ENCODE assay signal across 21 cellular contexts in genomic region chr9:89505048-89505447, GRCh38. TPM values are rescaled to one million over a fixed set of nuclear protein-coding genes. Genes with fewer than 3 reads are reported as not detected.
DNase-seq lines count a peak whose midpoint lies in the region; ATAC-seq and TF ChIP-seq lines count a peak whose summit lies in the region.
"Had no signal": no experiment of that assay in that cellular context is flagged by ENCODE, and none has a peak within 500 bp of the region (broad histone marks: within the 10 kb centered on the region; RNA-seq: fewer than 3 reads in every experiment).

No MANE protein-coding gene starts in this region.

- H3K27me3 ChIP-seq in endodermal cell (ENCODE audit: control insufficient read depth, insufficient read depth, low read length, poor library complexity, severe bottlenecking) (no peaks in the 10 kb centered on the region), osteoblast (ENCODE audit: insufficient read depth, low read length) (peaks cover 5% of the 10 kb centered on the region), testis (no peaks in the 10 kb centered on the region)
- H3K27me3 ChIP-seq: BE2C had no signal

- no peaks in the 10 kb centered on the region for H4K20me1 ChIP-seq in osteoblast (ENCODE audit: insufficient read depth, low read length)

- intact Hi-C loops in activated CD8-positive, alpha-beta T cell treated with anti-CD3 and anti-CD28 coated beads for 36 hours (cut with micrococcal nuclease): no loop called here
- intact Hi-C loops in testis (cut with DNase I; ENCODE audit: low total_unique reads): no loop called here

- CTCF ChIA-PET in activated CD8-positive, alpha-beta T cell treated with anti-CD3 and anti-CD28 coated beads for 36 hours (lab: Charles Lee): interaction anchor here (4.7 kb wide), 1 partner anchor 45 kb away, joined by 26 read pairs; no protein-coding TSS in a partner anchor
- CTCF ChIA-PET in activated CD8-positive, alpha-beta T cell treated with anti-CD3 and anti-CD28 coated beads, Interleukin-2, amount 10 ng/mL, durations not matched to agents 7 days and 5 days (lab: Charles Lee): interaction anchor here (4.6 kb wide), 1 partner anchor 44 kb away, joined by 36 read pairs; no protein-coding TSS in a partner anchor

- no peak overlapping the region for H3K4me2 ChIP-seq in osteoblast (ENCODE audit: insufficient read depth, low read length)

- POLR2A ChIA-PET in activated CD8-positive, alpha-beta T cell treated with anti-CD3 and anti-CD28 coated beads for 36 hours (lab: Charles Lee): interaction anchor here (1.0 kb wide), 1 partner anchor 11 kb away, joined by 3 read pairs; no protein-coding TSS in a partner anchor
- POLR2A ChIA-PET in activated CD8-positive, alpha-beta T cell treated with anti-CD3 and anti-CD28 coated beads, Interleukin-2, amount 10 ng/mL, durations not matched to agents 7 days and 5 days (lab: Charles Lee): interaction anchor here (1.6 kb wide), 1 partner anchor 18 kb away, joined by 4 read pairs; no protein-coding TSS in a partner anchor

- H3K4me1 ChIP-seq in endodermal cell (ENCODE audit: control insufficient read depth, insufficient read depth, low read length) (no peaks in the 10 kb centered on the region), osteoblast (ENCODE audit: insufficient read depth, low read length) (no peaks in the 10 kb centered on the region), testis (peaks cover 17% of the 10 kb centered on the region)

- H3K9me3 ChIP-seq in endodermal cell (ENCODE audit: control insufficient read depth, low read length) (no peaks in the 10 kb centered on the region), osteoblast (ENCODE audit: low read depth, low read length) (no peaks in the 10 kb centered on the region), testis (no peaks in the 10 kb centered on the region)
- H3K9me3 ChIP-seq: BE2C had no signal

- TF ChIP-seq POLR2A in testis (IDR thresholded peaks at IDR 0.05): no peak

- no peak overlapping the region for H3K4me3 Mint-ChIP-seq in activated CD8-positive, alpha-beta T cell treated with anti-CD3 and anti-CD28 coated beads for 36 hours
- no peak overlapping the region for H3K4me3 Mint-ChIP-seq in activated CD8-positive, alpha-beta T cell treated with anti-CD3 and anti-CD28 coated beads, Interleukin-2, amount 10 ng/mL, durations not matched to agents 7 days and 5 days
- H3K4me3 Mint-ChIP-seq in endodermal cell: no peak overlapping the region
- H3K4me3 Mint-ChIP-seq: CD14-positive monocyte had no signal

- peaks cover 3% of the 10 kb centered on the region for H3K9me3 Mint-ChIP-seq in activated CD8-positive, alpha-beta T cell treated with anti-CD3 and anti-CD28 coated beads for 36 hours
- no peaks in the 10 kb centered on the region for H3K9me3 Mint-ChIP-seq in activated CD8-positive, alpha-beta T cell treated with anti-CD3 and anti-CD28 coated beads, Interleukin-2, amount 10 ng/mL, durations not matched to agents 7 days and 5 days (ENCODE audit: insufficient read depth)
- no peaks in the 10 kb centered on the region for H3K9me3 Mint-ChIP-seq in endodermal cell

- H3K79me2 ChIP-seq in osteoblast (ENCODE audit: insufficient read depth, low read length): no peaks in the 10 kb centered on the region

- H3K4me3 ChIP-seq in endodermal cell (ENCODE audit: low read length) (no peak overlapping the region), osteoblast (ENCODE audit: insufficient read depth, low read length) (no peak overlapping the region), testis (no peak overlapping the region)
- H3K4me3 ChIP-seq: GM12878 had no signal

- TF ChIP-seq CTCF in activated CD8-positive, alpha-beta T cell treated with anti-CD3 and anti-CD28 coated beads for 36 hours (IDR thresholded peaks at IDR 0.05): no peak
- no peak for TF ChIP-seq CTCF in endodermal cell (conservative IDR thresholded peaks at IDR 0.05)
- no peak for TF ChIP-seq CTCF in osteoblast (IDR thresholded peaks at IDR 0.05; ENCODE audit: extremely low read depth, low read depth, low read length)
- TF ChIP-seq CTCF in testis (IDR thresholded peaks at IDR 0.05): no peak

- H3K36me3 ChIP-seq in endodermal cell (ENCODE audit: control insufficient read depth, insufficient read depth, low read length) (no peaks in the 10 kb centered on the region), osteoblast (ENCODE audit: insufficient read depth, low read length) (no peaks in the 10 kb centered on the region), testis (ENCODE audit: low read depth, missing control alignments) (no peaks in the 10 kb centered on the region)
- H3K36me3 ChIP-seq: BE2C had no signal

- no peak for ATAC-seq in activated CD8-positive, alpha-beta T cell treated with anti-CD3 and anti-CD28 coated beads for 36 hours
- ATAC-seq in activated CD8-positive, alpha-beta T cell treated with anti-CD3 and anti-CD28 coated beads, Interleukin-2, amount 10 ng/mL, durations not matched to agents 7 days and 5 days: no peak
- ATAC-seq: GM12878, Panc1 had no signal

- H2AFZ ChIP-seq in osteoblast (ENCODE audit: low read length): no peak overlapping the region

- H3K36me3 Mint-ChIP-seq in activated CD8-positive, alpha-beta T cell treated with anti-CD3 and anti-CD28 coated beads for 36 hours (ENCODE audit: low read depth): no peaks in the 10 kb centered on the region
- H3K36me3 Mint-ChIP-seq in activated CD8-positive, alpha-beta T cell treated with anti-CD3 and anti-CD28 coated beads, Interleukin-2, amount 10 ng/mL, durations not matched to agents 7 days and 5 days (ENCODE audit: low read depth): peaks cover 2% of the 10 kb centered on the region
- no peaks in the 10 kb centered on the region for H3K36me3 Mint-ChIP-seq in endodermal cell (ENCODE audit: low read depth)
- H3K36me3 Mint-ChIP-seq: CD14-positive monocyte had no signal

- no peaks in the 10 kb centered on the region for H3K27me3 Mint-ChIP-seq in activated CD8-positive, alpha-beta T cell treated with anti-CD3 and anti-CD28 coated beads for 36 hours
- H3K27me3 Mint-ChIP-seq in activated CD8-positive, alpha-beta T cell treated with anti-CD3 and anti-CD28 coated beads, Interleukin-2, amount 10 ng/mL, durations not matched to agents 7 days and 5 days (ENCODE audit: low read depth): no peaks in the 10 kb centered on the region
- no peaks in the 10 kb centered on the region for H3K27me3 Mint-ChIP-seq in endodermal cell (ENCODE audit: insufficient read depth)

- H3K27ac Mint-ChIP-seq in activated CD8-positive, alpha-beta T cell treated with anti-CD3 and anti-CD28 coated beads for 36 hours: peak overlapping the region; percentile 26
- no peak overlapping the region for H3K27ac Mint-ChIP-seq in activated CD8-positive, alpha-beta T cell treated with anti-CD3 and anti-CD28 coated beads, Interleukin-2, amount 10 ng/mL, durations not matched to agents 7 days and 5 days
- no peak overlapping the region for H3K27ac Mint-ChIP-seq in endodermal cell

- peaks cover 80% of the 10 kb centered on the region for H3K4me1 Mint-ChIP-seq in activated CD8-positive, alpha-beta T cell treated with anti-CD3 and anti-CD28 coated beads for 36 hours (ENCODE audit: low read depth)
- peaks cover 93% of the 10 kb centered on the region for H3K4me1 Mint-ChIP-seq in activated CD8-positive, alpha-beta T cell treated with anti-CD3 and anti-CD28 coated beads, Interleukin-2, amount 10 ng/mL, durations not matched to agents 7 days and 5 days (ENCODE audit: low read depth)
- H3K4me1 Mint-ChIP-seq in endodermal cell: peaks cover 3% of the 10 kb centered on the region

- DNase-seq in activated CD8-positive, alpha-beta T cell treated with anti-CD3 and anti-CD28 coated beads for 36 hours: no peak
- no peak for DNase-seq in activated CD8-positive, alpha-beta T cell treated with anti-CD3 and anti-CD28 coated beads, Interleukin-2, amount 10 ng/mL, durations not matched to agents 7 days and 5 days
- DNase-seq in NCI-H69 (lab: John Stamatoyannopoulos, UW): peak; percentile 39
- DNase-seq in endodermal cell: no peak
- DNase-seq in osteoblast (ENCODE audit: insufficient read length, low spot score, missing footprints): peak; percentile 48
- no peak for DNase-seq in testis
- no peak for DNase-seq in NCI-H748 treated with DMSO at 0.1 percent for 48 hours (lab: John Stamatoyannopoulos, UW)
- DNase-seq in DMS 273 treated with DMSO at 0.1 percent for 48 hours (lab: John Stamatoyannopoulos, UW): no peak
- DNase-seq: BE2C, Calu3, GDM1, Karpas-422, NCI-H1436, NCI-H187 treated with DMSO at 0.1 percent for 48 hours, NCI-H524 treated with DMSO at 0.1 percent for 48 hours, SHP77 treated with DMSO at 0.1 percent for 48 hours had no signal

- H3K27ac ChIP-seq in endodermal cell (ENCODE audit: low read depth, low read length) (peak overlapping the region; percentile 81), osteoblast (ENCODE audit: low read depth, low read length) (no peak overlapping the region), testis (peak overlapping the region in 1 of 2 donors; percentile 52)
- H3K27ac ChIP-seq: 22Rv1, RWPE1 had no signal

- H3K9ac ChIP-seq in endodermal cell (ENCODE audit: extremely low read depth, low read length, poor library complexity, severe bottlenecking): no peak overlapping the region

RNA-seq across cellular contexts. Expression of gene SEMA4D, which starts 7.1 kb away (rescaled TPM):
- total RNA-seq in activated CD8-positive, alpha-beta T cell treated with anti-CD3 and anti-CD28 coated beads for 36 hours: 100 to 1,000 TPM; 290 to 317 TPM
- 100 to 1,000 TPM; 314 to 321 TPM for total RNA-seq in activated CD8-positive, alpha-beta T cell treated with anti-CD3 and anti-CD28 coated beads, Interleukin-2, amount 10 ng/mL, durations not matched to agents 7 days and 5 days
- total RNA-seq in endodermal cell: 10 to 100 TPM; 42.8 to 51.0 TPM
- 19.7 TPM for polyA plus RNA-seq in endodermal cell (2013, experiment 1 of 2)
- polyA plus RNA-seq in endodermal cell (2013, experiment 2 of 2): 18.5 TPM
- total RNA-seq in osteoblast: 0.72 and 0.88 TPM in 2 replicates
- total RNA-seq in testis: 10 to 100 TPM; 38.7 to 53.1 TPM
- polyA plus RNA-seq in testis (ENCODE audit: insufficient read depth, low read depth, low replicate concordance): 26.2 TPM

Comparison
In these comparisons a context has a peak if more than half of its experiments do, and no peak if none do; other contexts are left out.
1. DNase-seq: peak in NCI-H69 (single experiment) and osteoblast (single experiment); none in activated CD8-positive, alpha-beta T cell treated with anti-CD3 and anti-CD28 coated beads for 36 hours (single experiment), activated CD8-positive, alpha-beta T cell treated with anti-CD3 and anti-CD28 coated beads, Interleukin-2, amount 10 ng/mL, durations not matched to agents 7 days and 5 days (single experiment), endodermal cell (single experiment), testis (single experiment), NCI-H748 treated with DMSO at 0.1 percent for 48 hours (single experiment) and DMS 273 treated with DMSO at 0.1 percent for 48 hours (single experiment).
2. RNA of gene SEMA4D, which starts 7.1 kb away (total RNA-seq): 314 to 321 TPM in activated CD8-positive, alpha-beta T cell treated with anti-CD3 and anti-CD28 coated beads, Interleukin-2, amount 10 ng/mL, durations not matched to agents 7 days and 5 days, 290 to 317 TPM in activated CD8-positive, alpha-beta T cell treated with anti-CD3 and anti-CD28 coated beads for 36 hours, 38.7 to 53.1 TPM in testis and 42.8 to 51.0 TPM in endodermal cell; 0.72 to 0.88 TPM in osteoblast; every median in the first group is over 10 times any median in the second.